ENCODE assay signal across 8 cellular contexts in genomic region chr17:52106638-52107261, GRCh38. TPM values are rescaled to one million over a fixed set of nuclear protein-coding genes. Genes with fewer than 3 reads are reported as not detected.
A peak's percentile ranks its signal among the peaks of the same experiment; 100 is the strongest.
DNase-seq lines count a peak whose midpoint lies in the region; ATAC-seq, FAIRE-seq and TF ChIP-seq lines count a peak whose summit lies in the region.

No MANE protein-coding gene starts in this region.

- TF ChIP-seq RAD21 in A549 (conservative IDR thresholded peaks at IDR 0.05 in 1 of 2, IDR thresholded peaks at IDR 0.05 in 1 of 2) (peak; percentile 71 to 77), Ishikawa (IDR thresholded peaks at IDR 0.05; ENCODE audit: low read depth) (peak; percentile 56)

- no peak overlapping the region for H2AK5ac ChIP-seq in mesendoderm (ENCODE audit: low read length)

- H3K27ac Mint-ChIP-seq in chondrocyte (ENCODE audit: unreplicated experiment) = no peak overlapping the region

- H3K27ac ChIP-seq in A549 = no peak overlapping the region
- no peak overlapping the region for H3K27ac ChIP-seq in mesendoderm (ENCODE audit: low read depth, low read length)
- no peak overlapping the region for H3K27ac ChIP-seq in tibial artery

- no peak overlapping the region for H3K4me3 ChIP-seq in A549
- no peak overlapping the region for H3K4me3 ChIP-seq in mesendoderm (ENCODE audit: low read length)
- H3K4me3 ChIP-seq in tibial artery = no peak overlapping the region

- peaks cover 21% of the 10 kb centered on the region for H3K27me3 Mint-ChIP-seq in chondrocyte (ENCODE audit: low read depth)

- TF ChIP-seq CTCF in A549 (IDR thresholded peaks at IDR 0.05) (peak; percentile 83), chondrocyte (IDR thresholded peaks at IDR 0.05) (peak; percentile 99), tibial artery (IDR thresholded peaks at IDR 0.05) (peak; percentile 27 to 40)

- H3K56ac ChIP-seq in mesendoderm (ENCODE audit: low read length) = no peak overlapping the region

- POLR2A ChIA-PET in A549 (lab: Yijun Ruan, JAX) = no interaction called here

- no peaks in the 10 kb centered on the region for H3K9me3 Mint-ChIP-seq in chondrocyte (ENCODE audit: low read depth)

- ATAC-seq in A549 = peak in 1 of 2 experiments; percentile 71; a peak in 3 of 6 replicates

- no peak overlapping the region for H2BK120ac ChIP-seq in mesendoderm (ENCODE audit: low read depth, low read length)

- no peaks in the 10 kb centered on the region for H3K36me3 Mint-ChIP-seq in chondrocyte (ENCODE audit: low read depth)

- no peak overlapping the region for H3K9ac ChIP-seq in mesendoderm (ENCODE audit: low read length)

- peak; percentile 41 to 43 for DNase-seq in A549 (ENCODE audit: low read depth in 1 of 2, low spot score in 1 of 2)
- DNase-seq in G401 (ENCODE audit: low spot score) = peak; percentile 84
- peak; percentile 70 for DNase-seq in SK-MEL-5 (ENCODE audit: low read depth, low spot score)
- no peak for DNase-seq in chondrocyte (ENCODE audit: low spot score)
- DNase-seq in mesendoderm = peak; percentile 49
- DNase-seq in tibial artery = peak in 1 of 2 donors; percentile 23
- no peak for DNase-seq in NK-92 (lab: John Stamatoyannopoulos, UW; ENCODE audit: unreplicated experiment)

- no peaks in the 10 kb centered on the region for H3K79me2 ChIP-seq in mesendoderm (ENCODE audit: control insufficient read depth, insufficient read depth, low read length)

- H3K4ac ChIP-seq in mesendoderm (ENCODE audit: low read depth, low read length) = no peak overlapping the region

- H2BK5ac ChIP-seq in mesendoderm (ENCODE audit: low read length) = no peak overlapping the region

- intact Hi-C loops in tibial artery (cut with DNase I; ENCODE audit: low total_unique reads) = no loop called here

- WGBS in A549 (ENCODE audit: missing lambda C conversion rate) = 20% methylated on average over 7 of the region's 7 CpGs
- no CpG with 5 or more reads among the region's 7 CpGs for WGBS in mesendoderm (ENCODE audit: extremely low coverage, insufficient coverage, low lambda C conversion rate)

- no peaks in the 10 kb centered on the region for H3K9me3 ChIP-seq in A549
- H3K9me3 ChIP-seq in tibial artery = no peaks in the 10 kb centered on the region

- no peak overlapping the region for H4K8ac ChIP-seq in mesendoderm (ENCODE audit: low read depth, low read length)

- H2BK15ac ChIP-seq in mesendoderm (replicated peaks; ENCODE audit: low read depth) = no peak overlapping the region

- TF ChIP-seq EP300 in A549 (IDR thresholded peaks at IDR 0.05) = no peak
- TF ChIP-seq EP300 in Ishikawa (IDR thresholded peaks at IDR 0.05; ENCODE audit: borderline replicate concordance) = no peak

- no peak overlapping the region for H3K4me2 ChIP-seq in A549
- H3K4me2 ChIP-seq in mesendoderm (ENCODE audit: low read length) = no peak overlapping the region

- no peak overlapping the region for H3K23ac ChIP-seq in mesendoderm (ENCODE audit: low read length)

- no peak overlapping the region for H3K18ac ChIP-seq in mesendoderm (ENCODE audit: low read length)

- no peak overlapping the region for H4K5ac ChIP-seq in mesendoderm (ENCODE audit: low read length)

- CTCF ChIA-PET in A549 (lab: Yijun Ruan, JAX) = interaction anchor here (0.6 to 5.2 kb wide), 34 partner anchors 8 to 808 kb away, joined by 3 to 52 read pairs (median 3); no protein-coding TSS in a partner anchor

- H3K4me1 ChIP-seq in A549 (no peaks in the 10 kb centered on the region), mesendoderm (ENCODE audit: control insufficient read depth, low read depth, low read length) (no peaks in the 10 kb centered on the region), tibial artery (no peaks in the 10 kb centered on the region)

- no peaks in the 10 kb centered on the region for H3K27me3 ChIP-seq in mesendoderm (ENCODE audit: insufficient read depth, low read length, poor library complexity)
- no peaks in the 10 kb centered on the region for H3K27me3 ChIP-seq in tibial artery

- in situ Hi-C loops in G401 (cut with HindIII; ENCODE audit: low sequenced_read_pairs) = no loop called here
- in situ Hi-C loops in SK-MEL-5 (cut with HindIII; ENCODE audit: low pct_unique_long_range_greater_than_20kb, low sequenced_read_pairs) = no loop called here

- peak; percentile 54 for FAIRE-seq in A549 (lab: Jason Lieb, UNC)

- H3K36me3 ChIP-seq in mesendoderm (ENCODE audit: control insufficient read depth, insufficient read depth, low read length) (no peaks in the 10 kb centered on the region), tibial artery (no peaks in the 10 kb centered on the region)

- no peak overlapping the region for H3K4me3 Mint-ChIP-seq in chondrocyte (ENCODE audit: unreplicated experiment)

- H3K79me1 ChIP-seq in mesendoderm (ENCODE audit: low read length) = no peaks in the 10 kb centered on the region

- no peaks in the 10 kb centered on the region for H3K4me1 Mint-ChIP-seq in chondrocyte (ENCODE audit: low read depth)

- TF ChIP-seq POLR2A in A549 (IDR thresholded peaks at IDR 0.05; ENCODE audit: low read length) = no peak

TF ChIP-seq in A549, 52 proteins besides CTCF, POLR2A, EP300 and RAD21:
- TF ChIP-seq NFE2L2 (conservative IDR thresholded peaks at IDR 0.05; ENCODE audit: low read length) (no peak), SMC3 (IDR thresholded peaks at IDR 0.05) (peak; percentile 72)
TF ChIP-seq in A549: peak in this region for 1.

TF ChIP-seq in Ishikawa, 13 proteins besides CTCF, POLR2A, EP300 and RAD21:
- no peak for TF ChIP-seq USF1 (IDR thresholded peaks at IDR 0.05)
- TF ChIP-seq MAX (IDR thresholded peaks at IDR 0.05) = no peak
- no peak for TF ChIP-seq YY1 (IDR thresholded peaks at IDR 0.05; ENCODE audit: low read depth)
- no peak for TF ChIP-seq TAF1 (IDR thresholded peaks at IDR 0.05; ENCODE audit: low read depth)
- TF ChIP-seq ZBTB7A (IDR thresholded peaks at IDR 0.05; ENCODE audit: low read depth) = no peak
- TF ChIP-seq TCF12 (IDR thresholded peaks at IDR 0.05; ENCODE audit: low read depth) = no peak
- TF ChIP-seq CEBPB (IDR thresholded peaks at IDR 0.05) = no peak
- TF ChIP-seq TEAD4 (IDR thresholded peaks at IDR 0.05) = no peak
- TF ChIP-seq FOXM1 (IDR thresholded peaks at IDR 0.05; ENCODE audit: borderline replicate concordance, low read depth) = no peak
- no peak for TF ChIP-seq EGR1 (IDR thresholded peaks at IDR 0.05)
- TF ChIP-seq CREB1 (IDR thresholded peaks at IDR 0.05; ENCODE audit: low read depth) = no peak
- no peak for TF ChIP-seq REST (IDR thresholded peaks at IDR 0.05; ENCODE audit: low read depth)
- TF ChIP-seq NFIC (IDR thresholded peaks at IDR 0.05) = no peak

RNA-seq across cellular contexts. Expression of gene CA10, which starts 51.8 kb away (rescaled TPM):
- polyA plus RNA-seq in A549 (2011; rRNA removed) (not detected in 2 replicates), A549 (2017; fragmentation: RNase III; extraction: RNeasy Plus Mini Kit Qiagen cat#74134 plus additional on column Dnase treatment) (not detected in 3 replicates)
- not detected in 2 replicates for polyA plus RNA-seq in A549 (2012; cell fraction: cytosol; rRNA removed)
- not detected in 2 replicates for polyA plus RNA-seq in A549 (2012; cell fraction: nucleus; rRNA removed)
- polyA minus RNA-seq in A549 (2011; rRNA and poly(A)+ RNA removed) = 0.37 TPM in 1 of 2 replicates, not detected in the other
- total RNA-seq in G401 (2014; rRNA removed; shearing (Covaris generic)) = not detected in 2 replicates
- not detected in 2 replicates for total RNA-seq in SK-MEL-5 (2014; rRNA removed; shearing (Covaris generic))
- not detected in 2 replicates for polyA plus RNA-seq in SK-MEL-5 (2015; cell fraction: cytosol; rRNA removed)
- not detected in 2 replicates for polyA plus RNA-seq in SK-MEL-5 (2015; cell fraction: nucleus; rRNA removed)
- not detected in 3 replicates for total RNA-seq in chondrocyte
- 0.62 TPM for polyA plus RNA-seq in mesendoderm (2013, experiment 1 of 2)
- 0.45 TPM for polyA plus RNA-seq in mesendoderm (2013, experiment 2 of 2)

Comparison
In these comparisons a context has a peak if more than half of its experiments do, and no peak if none do; other contexts are left out.
1. DNase-seq: peak in A549 (2 of 2), G401 (single experiment), SK-MEL-5 (single experiment) and mesendoderm (single experiment); none in chondrocyte (single experiment) and NK-92 (single experiment).
2. CTCF ChIP-seq: peak in every context shown above with its lines; median percentile 99 in chondrocyte; 83 in A549; 34 in tibial artery.